Comparison of ENCODE assay signal across 28 cellular contexts in genomic region chr17:81170727-81171494, GRCh38. TPM values are rescaled to one million over a fixed set of nuclear protein-coding genes. Genes with fewer than 3 reads are reported as not detected.
"Had no signal": no experiment of that assay in that cellular context is flagged by ENCODE, and none has a peak within 500 bp of the region (broad histone marks: within the 10 kb centered on the region; RNA-seq: fewer than 3 reads in every experiment).

No MANE protein-coding gene starts in this region.

- H3K27ac ChIP-seq: parathyroid adenoma, right lobe of liver, transverse colon, vagina had no signal

- H3K4me2 ChIP-seq: smooth muscle cell had no signal

- H3K4me1 ChIP-seq: right lobe of liver, vagina had no signal

- H3K36me3 ChIP-seq: right lobe of liver, transverse colon, vagina had no signal

- H3K27me3 ChIP-seq: right lobe of liver, vagina had no signal

- H2AFZ ChIP-seq: parathyroid adenoma had no signal

- H3K9ac ChIP-seq: parathyroid adenoma had no signal

- ATAC-seq: activated CD4-positive, CD25-positive, alpha-beta regulatory T cell treated with anti-CD3 and anti-CD28 coated beads, Interleukin-2, amount 50 U/mL, for 24 hours; activated T-cell treated with anti-CD3 and anti-CD28 coated beads, Interleukin-2, amount 50 U/mL, for 72 hours; left lobe of liver; stimulated activated memory B cell treated with anti-CD40 and anti-IgM and Interleukin-4, amounts not matched to agents 10 μg/mL and 1 μg/mL and 100 μg/mL, for 72 hours had no signal

- H3K4me3 ChIP-seq: right lobe of liver, smooth muscle cell, transverse colon, vagina had no signal

- H3K9me3 ChIP-seq: right lobe of liver, transverse colon, vagina had no signal

- DNase-seq: activated CD4-positive, alpha-beta memory T cell treated with anti-CD3 and anti-CD28 coated beads, Interleukin-2, amount 10 ng/mL, durations not matched to agents 7 days and 5 days; activated CD4-positive, alpha-beta T cell treated with anti-CD3 and anti-CD28 coated beads, Interleukin-2, amount 10 ng/mL, durations not matched to agents 24 days and 14 days; activated effector memory CD4-positive, alpha-beta T cell treated with Interleukin-2 at 50 U/mL for 16 hours; activated naive CD4-positive, alpha-beta T cell treated with anti-CD3 and anti-CD28 coated beads, Interleukin-2, amount 10 ng/mL, durations not matched to agents 7 days and 5 days; activated T-cell treated with anti-CD3 and anti-CD28 coated beads, Interleukin-2, amount 50 U/mL, for 72 hours; dermis blood vessel endothelial cell; effector CD8-positive, alpha-beta T cell; erythroblast; foreskin fibroblast; nephron progenitor cell; nucleus accumbens; right lobe of liver; stimulated activated CD4-positive, alpha-beta T cell treated with anti-CD3 and anti-CD28 coated beads, Interleukin-15, amount 100 ng/mL, for 24 hours; transverse colon had no signal

RNA-seq across cellular contexts. Expression of gene PVALEF, which starts 5.6 kb away (rescaled TPM):
- total RNA-seq: activated CD4-positive, alpha-beta memory T cell treated with anti-CD3 and anti-CD28 coated beads, Interleukin-2, amount 10 ng/mL, durations not matched to agents 7 days and 5 days; activated CD4-positive, alpha-beta T cell treated with anti-CD3 and anti-CD28 coated beads, Interleukin-2, amount 10 ng/mL, durations not matched to agents 24 days and 14 days; activated T-cell treated with anti-CD3 and anti-CD28 coated beads, Interleukin-2, amount 50 U/mL, for 72 hours; chondrocyte; dermis blood vessel endothelial cell; fibroblast of lung; glomerular endothelial cell; kidney epithelial cell; left lobe of liver; lung microvascular endothelial cell; pulmonary artery endothelial cell; right lobe of liver; smooth muscle cell; T-helper 2 cell treated with Interferon-gamma antibody and Interleukin-4, amounts not matched to agents 100 ng/mL and 5 ng/mL, for 36 hours; temporal lobe; transverse colon; vagina had no signal
- polyA plus RNA-seq: fibroblast of lung, smooth muscle cell had no signal
